In the genomic region with DNA sequence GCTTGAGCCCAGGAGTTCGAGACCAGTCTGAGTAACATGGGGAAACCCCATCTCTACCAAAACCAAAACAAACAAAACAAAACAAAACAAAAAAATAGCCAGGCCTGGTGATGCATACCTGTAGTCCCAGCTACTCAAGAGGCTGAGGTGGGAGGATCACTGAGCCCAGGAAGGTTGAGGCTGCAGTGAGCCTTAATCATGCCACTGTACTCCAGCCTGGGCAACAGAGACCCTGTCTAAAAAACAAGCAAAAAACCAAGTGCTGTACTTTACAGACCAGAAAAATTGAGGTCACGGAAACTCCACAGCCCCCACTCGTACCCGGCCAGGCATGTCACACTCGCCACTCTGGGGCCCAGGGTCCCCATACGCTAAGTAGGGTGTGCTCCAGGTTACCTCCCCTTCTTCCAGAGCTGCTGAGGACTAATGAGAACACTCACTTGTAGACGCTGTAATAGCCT, we compare ENCODE assay signal across 8 cellular contexts. TPM values are rescaled to one million over a fixed set of nuclear protein-coding genes. Genes with fewer than 3 reads are reported as not detected.
DNase-seq lines count a peak whose midpoint lies in the region; ATAC-seq and TF ChIP-seq lines count a peak whose summit lies in the region.

No MANE protein-coding gene starts in this region.

- H3K36me3 ChIP-seq in osteoblast (ENCODE audit: insufficient read depth, low read length): no peaks in the 10 kb centered on the region

- TF ChIP-seq CTCF in osteoblast (IDR thresholded peaks at IDR 0.05; ENCODE audit: extremely low read depth, low read depth, low read length): no peak

- peak; percentile 36 for ATAC-seq in GM19438 (IDR thresholded peaks at IDR 0.05; ENCODE audit: low read depth, unreplicated experiment)
- ATAC-seq in HG03196 (IDR thresholded peaks at IDR 0.05; ENCODE audit: unreplicated experiment): peak; percentile 20
- no peak for ATAC-seq in HG03139 (IDR thresholded peaks at IDR 0.05; ENCODE audit: unreplicated experiment)
- no peak for ATAC-seq in HG03457 (IDR thresholded peaks at IDR 0.05; ENCODE audit: unreplicated experiment)

- H3K36me3 Mint-ChIP-seq in activated naive CD8-positive, alpha-beta T cell: no peaks in the 10 kb centered on the region

- no peak overlapping the region for H2AFZ ChIP-seq in osteoblast (ENCODE audit: low read length)

- H3K27ac ChIP-seq in osteoblast (ENCODE audit: low read depth, low read length): peak overlapping the region; percentile 30

- no peaks in the 10 kb centered on the region for H3K9me3 Mint-ChIP-seq in activated naive CD8-positive, alpha-beta T cell (ENCODE audit: low read depth)

- no peak overlapping the region for H3K4me3 ChIP-seq in osteoblast (ENCODE audit: insufficient read depth, low read length)

- H3K79me2 ChIP-seq in osteoblast (ENCODE audit: insufficient read depth, low read length): peaks cover 92% of the 10 kb centered on the region

- DNase-seq in osteoblast (ENCODE audit: insufficient read length, low spot score, missing footprints) (no peak), NCI-H2196 (lab: John Stamatoyannopoulos, UW; ENCODE audit: unreplicated experiment) (no peak)
- DNase-seq in activated CD4-positive, CD25-positive, alpha-beta regulatory T cell treated with anti-CD3 and anti-CD28 coated beads, Interleukin-2, amount 50 U/mL, for 72 hours: no peak

- H3K4me3 Mint-ChIP-seq in activated naive CD8-positive, alpha-beta T cell: peak overlapping the region; percentile 74

- H3K4me2 ChIP-seq in osteoblast (ENCODE audit: insufficient read depth, low read length): no peak overlapping the region

- peaks cover 50% of the 10 kb centered on the region for H3K4me1 Mint-ChIP-seq in activated naive CD8-positive, alpha-beta T cell (ENCODE audit: low read depth)

- H3K27ac Mint-ChIP-seq in activated naive CD8-positive, alpha-beta T cell: peak overlapping the region; percentile 51

- H4K20me1 ChIP-seq in osteoblast (ENCODE audit: insufficient read depth, low read length): peaks cover 43% of the 10 kb centered on the region

- no peaks in the 10 kb centered on the region for H3K27me3 ChIP-seq in osteoblast (ENCODE audit: insufficient read depth, low read length)

- H3K4me1 ChIP-seq in osteoblast (ENCODE audit: insufficient read depth, low read length): peaks cover 27% of the 10 kb centered on the region

- H3K9me3 ChIP-seq in osteoblast (ENCODE audit: low read depth, low read length): no peaks in the 10 kb centered on the region

- H3K27me3 Mint-ChIP-seq in activated naive CD8-positive, alpha-beta T cell: no peaks in the 10 kb centered on the region

RNA-seq across cellular contexts. Expression of a gene that starts 22.9 kb away (rescaled TPM):
- 112 and 124 TPM in 2 replicates for total RNA-seq in osteoblast

Comparison
In these comparisons a context has a peak if more than half of its experiments do, and no peak if none do; other contexts are left out.
1. ATAC-seq: peak in GM19438 (single experiment) and HG03196 (single experiment); none in HG03139 (single experiment) and HG03457 (single experiment).